Comparison of ENCODE assay signal across 9 cellular contexts in the genomic region with DNA sequence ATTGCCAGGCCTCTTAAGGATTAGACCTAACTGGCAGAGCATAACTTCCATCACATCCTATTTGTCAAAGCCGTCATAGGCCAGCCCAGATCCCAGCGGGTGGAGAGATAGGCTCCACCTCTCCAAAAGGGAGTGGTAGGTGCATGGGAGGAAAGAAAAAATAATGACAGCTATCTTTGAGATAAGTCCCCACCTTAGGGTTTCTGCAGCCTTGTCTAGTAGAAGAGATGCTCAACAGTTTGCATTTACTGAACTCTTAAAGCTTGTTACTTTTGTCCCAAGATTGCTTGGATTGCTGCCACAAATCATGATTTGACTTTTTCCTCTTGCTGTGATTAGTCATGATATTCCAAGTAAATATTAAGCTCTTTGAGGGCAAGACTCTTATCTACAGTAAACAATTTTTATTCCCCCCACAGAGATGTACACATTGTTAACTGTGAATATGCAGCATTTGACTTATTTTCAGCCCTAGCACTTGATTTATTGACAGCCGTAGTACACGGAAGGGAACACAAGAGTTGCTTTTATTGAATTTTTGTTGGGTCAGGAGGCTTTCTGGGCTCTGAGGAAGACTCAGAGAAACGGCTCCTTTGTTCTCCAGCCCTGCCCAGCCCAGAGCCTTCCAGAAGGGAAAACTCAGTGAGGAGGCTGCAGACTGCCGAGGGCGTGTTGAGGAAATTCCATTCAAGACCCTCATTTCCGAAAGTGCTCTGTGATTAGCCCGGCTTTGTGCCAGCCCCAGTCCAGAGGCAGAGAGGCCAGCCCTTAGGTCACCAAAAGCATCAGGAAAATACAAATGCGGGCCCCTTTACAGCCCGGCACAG.
DNase-seq lines count a peak whose midpoint lies in the region; ATAC-seq, FAIRE-seq and TF ChIP-seq lines count a peak whose summit lies in the region.
"Had no signal": no experiment of that assay in that cellular context is flagged by ENCODE, and none has a peak within 500 bp of the region (broad histone marks: within the 10 kb centered on the region; RNA-seq: fewer than 3 reads in every experiment).

No MANE protein-coding gene starts in this region.

- no peaks in the 10 kb centered on the region for H3K27me3 ChIP-seq in right lobe of liver

- peak; percentile 80 for DNase-seq in LoVo (ENCODE audit: low spot score)
- peak in 2 of 3 donors; percentile 39 to 51 for DNase-seq in right lobe of liver
- no peak for DNase-seq in activated naive CD4-positive, alpha-beta T cell treated with anti-CD3 and anti-CD28 coated beads, Interleukin-2, amount 50 U/mL, for 72 hours (ENCODE audit: low spot score in 2 of 2)
- DNase-seq in NCI-H345 treated with DMSO at 0.1 percent for 48 hours (lab: John Stamatoyannopoulos, UW; ENCODE audit: unreplicated experiment), result no peak

- ATAC-seq in right lobe of liver, result peak; percentile 65 to 87 (median 68)
- no peak for ATAC-seq in activated naive CD4-positive, alpha-beta T cell treated with anti-CD3 and anti-CD28 coated beads, Interleukin-2, amount 50 U/mL, for 72 hours
- no peak for ATAC-seq in GM18907 (IDR thresholded peaks at IDR 0.05; ENCODE audit: unreplicated experiment)
- no peak for ATAC-seq in HG03460 (IDR thresholded peaks at IDR 0.05; ENCODE audit: unreplicated experiment)

- H3K9me3 Mint-ChIP-seq in activated naive CD4-positive, alpha-beta T cell treated with anti-CD3 and anti-CD28 coated beads, Interleukin-2, amount 50 U/mL, for 72 hours, result no peaks in the 10 kb centered on the region
- H3K9me3 Mint-ChIP-seq: activated naive CD4-positive, alpha-beta T cell treated with anti-CD3 and anti-CD28 coated beads, Interleukin-2, amount 50 U/mL, for 24 hours had no signal

- no peak overlapping the region for H3K4me3 ChIP-seq in right lobe of liver

- H3K36me3 ChIP-seq in right lobe of liver, result no peaks in the 10 kb centered on the region

- no peaks in the 10 kb centered on the region for H3K9me3 ChIP-seq in right lobe of liver

- TF ChIP-seq CTCF in right lobe of liver (IDR thresholded peaks at IDR 0.05), result no peak

- peaks cover 0 to 3% (median 0%) of the 10 kb centered on the region in 4 donors for H3K4me1 ChIP-seq in right lobe of liver

- H3K27ac ChIP-seq in right lobe of liver, result peak overlapping the region in 2 of 3 donors; percentile 21 to 34
- H3K27ac ChIP-seq in temporal lobe (ENCODE audit: low read depth, low read length), result peak overlapping the region; percentile 55

- no peak overlapping the region for H3K27ac Mint-ChIP-seq in activated naive CD4-positive, alpha-beta T cell treated with anti-CD3 and anti-CD28 coated beads, Interleukin-2, amount 50 U/mL, for 72 hours
- H3K27ac Mint-ChIP-seq: activated naive CD4-positive, alpha-beta T cell treated with anti-CD3 and anti-CD28 coated beads, Interleukin-2, amount 50 U/mL, for 24 hours had no signal

- no peaks in the 10 kb centered on the region for H3K36me3 Mint-ChIP-seq in activated naive CD4-positive, alpha-beta T cell treated with anti-CD3 and anti-CD28 coated beads, Interleukin-2, amount 50 U/mL, for 72 hours
- H3K36me3 Mint-ChIP-seq: activated naive CD4-positive, alpha-beta T cell treated with anti-CD3 and anti-CD28 coated beads, Interleukin-2, amount 50 U/mL, for 24 hours had no signal

- 63% methylated on average over 11 of the region's 11 CpGs for WGBS in right lobe of liver (ENCODE audit: insufficient coverage, low coverage, low lambda C conversion rate, missing lambda C conversion rate)

- TF ChIP-seq POLR2A in right lobe of liver (IDR thresholded peaks at IDR 0.05), result no peak

- FAIRE-seq in endometrium (lab: Jason Lieb, UNC), result peak; percentile 76

- intact Hi-C loops in right lobe of liver (cut with DNase I), result no loop called here

Comparison
In these comparisons a context has a peak if more than half of its experiments do, and no peak if none do; other contexts are left out.
1. DNase-seq: peak in LoVo (single experiment) and right lobe of liver (2 of 3); none in activated naive CD4-positive, alpha-beta T cell treated with anti-CD3 and anti-CD28 coated beads, Interleukin-2, amount 50 U/mL, for 72 hours (0 of 2) and NCI-H345 treated with DMSO at 0.1 percent for 48 hours (single experiment).
2. ATAC-seq: peak in right lobe of liver (4 of 4); none in activated naive CD4-positive, alpha-beta T cell treated with anti-CD3 and anti-CD28 coated beads, Interleukin-2, amount 50 U/mL, for 72 hours (0 of 2), GM18907 (single experiment) and HG03460 (single experiment).